Comparison of ENCODE assay signal across 1 cellular context in the genomic region with DNA sequence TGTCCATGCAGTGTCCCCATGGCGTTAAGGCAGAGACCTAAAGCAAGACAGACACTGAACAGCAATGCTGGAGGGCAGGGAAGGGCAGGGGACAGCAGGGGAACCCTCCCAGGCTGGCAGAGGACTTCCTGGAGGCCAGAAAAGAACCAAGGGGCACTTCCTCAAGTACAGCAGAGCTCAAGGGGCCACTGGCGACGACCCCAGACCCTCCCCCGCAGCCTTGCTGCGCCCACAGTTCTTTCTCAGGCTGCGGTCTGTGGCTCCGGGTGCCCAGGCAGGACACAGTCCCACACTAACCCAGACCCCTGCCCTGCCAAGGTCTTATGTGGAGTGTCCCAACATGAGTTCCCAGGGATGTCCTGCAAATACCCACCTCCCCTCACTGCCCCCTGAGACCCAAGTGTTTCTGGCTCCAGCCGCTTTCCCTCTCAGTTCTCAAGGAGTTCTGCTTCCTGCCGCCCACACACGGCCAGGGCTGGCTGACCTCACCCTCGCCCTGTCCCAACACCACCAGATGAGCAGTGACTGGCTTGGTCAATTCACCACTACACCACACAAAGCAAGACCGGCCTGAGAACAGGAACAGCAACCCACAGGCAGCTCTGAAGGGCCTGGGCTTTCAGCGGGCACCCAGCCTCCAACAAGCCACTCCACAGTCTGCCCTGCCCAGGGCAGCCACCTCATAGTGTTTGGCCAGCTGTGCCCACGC.
TF ChIP-seq lines count a peak whose summit lies in the region.

No MANE protein-coding gene starts in this region.

TF ChIP-seq in GM12878, 131 proteins besides CTCF, POLR2A, EP300 and RAD21:
- TF ChIP-seq RUNX3 (IDR thresholded peaks at IDR 0.05; ENCODE audit: low read length) (peak; percentile 50; the same call in 1 of the 2 replicates), TARDBP (IDR thresholded peaks at IDR 0.05; ENCODE audit: borderline replicate concordance) (no peak), TAF1 (IDR thresholded peaks at IDR 0.05; ENCODE audit: borderline replicate concordance, low read depth, low read length) (0 out of 2 replicates have a peak, but pooled peaks have one; percentile 19), NR2F1 (conservative IDR thresholded peaks at IDR 0.05) (0 out of 2 replicates have a peak, but pooled peaks have one; percentile 18), MXI1 (IDR thresholded peaks at IDR 0.05; ENCODE audit: low read depth, low read length) (no peak), DPF2 (IDR thresholded peaks at IDR 0.05) (peak; percentile 40; the same call in 1 of the 2 replicates), ZNF217 (IDR thresholded peaks at IDR 0.05) (no peak), KLF5 (IDR thresholded peaks at IDR 0.05; ENCODE audit: partially characterized antibody) (no peak), ZBED1 (IDR thresholded peaks at IDR 0.05; ENCODE audit: borderline replicate concordance) (no peak), POLR2AphosphoS5 (IDR thresholded peaks at IDR 0.05; ENCODE audit: low read length) (peak; percentile 49; the same call in 1 of the 2 replicates), CREB1 (IDR thresholded peaks at IDR 0.05; ENCODE audit: low read depth) (no peak), RELA (IDR thresholded peaks at IDR 0.05; ENCODE audit: borderline replicate concordance, partially characterized antibody) (no peak), SPI1 (IDR thresholded peaks at IDR 0.05; ENCODE audit: borderline replicate concordance, insufficient read depth, low read depth, low read length) (peak; percentile 47; the same call in 1 of the 2 replicates), PAX8 (IDR thresholded peaks at IDR 0.05) (no peak), PAX5 (IDR thresholded peaks at IDR 0.05; ENCODE audit: borderline replicate concordance, low read depth, low read length) (0 out of 2 replicates have a peak, but pooled peaks have one; percentile 9), FOXM1 (IDR thresholded peaks at IDR 0.05; ENCODE audit: low read depth, low read length) (no peak), IKZF2 (IDR thresholded peaks at IDR 0.05) (peak; percentile 25 to 40; a peak in 3 of 4 replicates), MEF2A (IDR thresholded peaks at IDR 0.05; ENCODE audit: insufficient read depth, low read depth, low read length) (no peak), BACH1 (IDR thresholded peaks at IDR 0.05; ENCODE audit: borderline replicate concordance) (no peak), YBX1 (IDR thresholded peaks at IDR 0.05) (no peak), CHD4 (IDR thresholded peaks at IDR 0.05) (no peak), HCFC1 (IDR thresholded peaks at IDR 0.05; ENCODE audit: low read length) (no peak), CBX5 (IDR thresholded peaks at IDR 0.05; ENCODE audit: low read depth) (no peak), IKZF1 (conservative IDR thresholded peaks at IDR 0.05) (peak; percentile 63; the same call in 1 of the 2 replicates), FOS (IDR thresholded peaks at IDR 0.05; ENCODE audit: borderline replicate concordance, extremely low read depth, insufficient read length) (no peak), ZNF207 (IDR thresholded peaks at IDR 0.05; ENCODE audit: borderline replicate concordance) (no peak), SMC3 (IDR thresholded peaks at IDR 0.05; ENCODE audit: borderline replicate concordance, low read length) (no peak; the same call in 1 of the 2 replicates), SP1 (IDR thresholded peaks at IDR 0.05; ENCODE audit: low read depth, low read length) (no peak), NFXL1 (IDR thresholded peaks at IDR 0.05; ENCODE audit: borderline replicate concordance) (no peak), FOXK2 (IDR thresholded peaks at IDR 0.05) (no peak), TCF12 (IDR thresholded peaks at IDR 0.05; ENCODE audit: low read depth, low read length) (no peak), JUND (IDR thresholded peaks at IDR 0.05; ENCODE audit: low read depth, low read length) (no peak), EGR1 (IDR thresholded peaks at IDR 0.05; ENCODE audit: borderline replicate concordance in 1 of 2, low read depth in 2 of 2, low read length in 2 of 2) (peak in 1 of 2 experiments; percentile 53; a peak in 1 of 3 replicates)
- TF ChIP-seq, protein P1, sequence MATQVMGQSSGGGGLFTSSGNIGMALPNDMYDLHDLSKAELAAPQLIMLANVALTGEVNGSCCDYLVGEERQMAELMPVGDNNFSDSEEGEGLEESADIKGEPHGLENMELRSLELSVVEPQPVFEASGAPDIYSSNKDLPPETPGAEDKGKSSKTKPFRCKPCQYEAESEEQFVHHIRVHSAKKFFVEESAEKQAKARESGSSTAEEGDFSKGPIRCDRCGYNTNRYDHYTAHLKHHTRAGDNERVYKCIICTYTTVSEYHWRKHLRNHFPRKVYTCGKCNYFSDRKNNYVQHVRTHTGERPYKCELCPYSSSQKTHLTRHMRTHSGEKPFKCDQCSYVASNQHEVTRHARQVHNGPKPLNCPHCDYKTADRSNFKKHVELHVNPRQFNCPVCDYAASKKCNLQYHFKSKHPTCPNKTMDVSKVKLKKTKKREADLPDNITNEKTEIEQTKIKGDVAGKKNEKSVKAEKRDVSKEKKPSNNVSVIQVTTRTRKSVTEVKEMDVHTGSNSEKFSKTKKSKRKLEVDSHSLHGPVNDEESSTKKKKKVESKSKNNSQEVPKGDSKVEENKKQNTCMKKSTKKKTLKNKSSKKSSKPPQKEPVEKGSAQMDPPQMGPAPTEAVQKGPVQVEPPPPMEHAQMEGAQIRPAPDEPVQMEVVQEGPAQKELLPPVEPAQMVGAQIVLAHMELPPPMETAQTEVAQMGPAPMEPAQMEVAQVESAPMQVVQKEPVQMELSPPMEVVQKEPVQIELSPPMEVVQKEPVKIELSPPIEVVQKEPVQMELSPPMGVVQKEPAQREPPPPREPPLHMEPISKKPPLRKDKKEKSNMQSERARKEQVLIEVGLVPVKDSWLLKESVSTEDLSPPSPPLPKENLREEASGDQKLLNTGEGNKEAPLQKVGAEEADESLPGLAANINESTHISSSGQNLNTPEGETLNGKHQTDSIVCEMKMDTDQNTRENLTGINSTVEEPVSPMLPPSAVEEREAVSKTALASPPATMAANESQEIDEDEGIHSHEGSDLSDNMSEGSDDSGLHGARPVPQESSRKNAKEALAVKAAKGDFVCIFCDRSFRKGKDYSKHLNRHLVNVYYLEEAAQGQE (IDR thresholded peaks at IDR 0.05; ENCODE audit: low read depth, low read length), result no peak
- TF ChIP-seq, protein P2, sequence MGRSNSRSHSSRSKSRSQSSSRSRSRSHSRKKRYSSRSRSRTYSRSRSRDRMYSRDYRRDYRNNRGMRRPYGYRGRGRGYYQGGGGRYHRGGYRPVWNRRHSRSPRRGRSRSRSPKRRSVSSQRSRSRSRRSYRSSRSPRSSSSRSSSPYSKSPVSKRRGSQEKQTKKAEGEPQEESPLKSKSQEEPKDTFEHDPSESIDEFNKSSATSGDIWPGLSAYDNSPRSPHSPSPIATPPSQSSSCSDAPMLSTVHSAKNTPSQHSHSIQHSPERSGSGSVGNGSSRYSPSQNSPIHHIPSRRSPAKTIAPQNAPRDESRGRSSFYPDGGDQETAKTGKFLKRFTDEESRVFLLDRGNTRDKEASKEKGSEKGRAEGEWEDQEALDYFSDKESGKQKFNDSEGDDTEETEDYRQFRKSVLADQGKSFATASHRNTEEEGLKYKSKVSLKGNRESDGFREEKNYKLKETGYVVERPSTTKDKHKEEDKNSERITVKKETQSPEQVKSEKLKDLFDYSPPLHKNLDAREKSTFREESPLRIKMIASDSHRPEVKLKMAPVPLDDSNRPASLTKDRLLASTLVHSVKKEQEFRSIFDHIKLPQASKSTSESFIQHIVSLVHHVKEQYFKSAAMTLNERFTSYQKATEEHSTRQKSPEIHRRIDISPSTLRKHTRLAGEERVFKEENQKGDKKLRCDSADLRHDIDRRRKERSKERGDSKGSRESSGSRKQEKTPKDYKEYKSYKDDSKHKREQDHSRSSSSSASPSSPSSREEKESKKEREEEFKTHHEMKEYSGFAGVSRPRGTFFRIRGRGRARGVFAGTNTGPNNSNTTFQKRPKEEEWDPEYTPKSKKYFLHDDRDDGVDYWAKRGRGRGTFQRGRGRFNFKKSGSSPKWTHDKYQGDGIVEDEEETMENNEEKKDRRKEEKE (IDR thresholded peaks at IDR 0.05), result no peak
- TF ChIP-seq, protein P3, sequence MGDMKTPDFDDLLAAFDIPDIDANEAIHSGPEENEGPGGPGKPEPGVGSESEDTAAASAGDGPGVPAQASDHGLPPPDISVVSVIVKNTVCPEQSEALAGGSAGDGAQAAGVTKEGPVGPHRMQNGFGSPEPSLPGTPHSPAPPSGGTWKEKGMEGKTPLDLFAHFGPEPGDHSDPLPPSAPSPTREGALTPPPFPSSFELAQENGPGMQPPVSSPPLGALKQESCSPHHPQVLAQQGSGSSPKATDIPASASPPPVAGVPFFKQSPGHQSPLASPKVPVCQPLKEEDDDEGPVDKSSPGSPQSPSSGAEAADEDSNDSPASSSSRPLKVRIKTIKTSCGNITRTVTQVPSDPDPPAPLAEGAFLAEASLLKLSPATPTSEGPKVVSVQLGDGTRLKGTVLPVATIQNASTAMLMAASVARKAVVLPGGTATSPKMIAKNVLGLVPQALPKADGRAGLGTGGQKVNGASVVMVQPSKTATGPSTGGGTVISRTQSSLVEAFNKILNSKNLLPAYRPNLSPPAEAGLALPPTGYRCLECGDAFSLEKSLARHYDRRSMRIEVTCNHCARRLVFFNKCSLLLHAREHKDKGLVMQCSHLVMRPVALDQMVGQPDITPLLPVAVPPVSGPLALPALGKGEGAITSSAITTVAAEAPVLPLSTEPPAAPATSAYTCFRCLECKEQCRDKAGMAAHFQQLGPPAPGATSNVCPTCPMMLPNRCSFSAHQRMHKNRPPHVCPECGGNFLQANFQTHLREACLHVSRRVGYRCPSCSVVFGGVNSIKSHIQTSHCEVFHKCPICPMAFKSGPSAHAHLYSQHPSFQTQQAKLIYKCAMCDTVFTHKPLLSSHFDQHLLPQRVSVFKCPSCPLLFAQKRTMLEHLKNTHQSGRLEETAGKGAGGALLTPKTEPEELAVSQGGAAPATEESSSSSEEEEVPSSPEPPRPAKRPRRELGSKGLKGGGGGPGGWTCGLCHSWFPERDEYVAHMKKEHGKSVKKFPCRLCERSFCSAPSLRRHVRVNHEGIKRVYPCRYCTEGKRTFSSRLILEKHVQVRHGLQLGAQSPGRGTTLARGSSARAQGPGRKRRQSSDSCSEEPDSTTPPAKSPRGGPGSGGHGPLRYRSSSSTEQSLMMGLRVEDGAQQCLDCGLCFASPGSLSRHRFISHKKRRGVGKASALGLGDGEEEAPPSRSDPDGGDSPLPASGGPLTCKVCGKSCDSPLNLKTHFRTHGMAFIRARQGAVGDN (IDR thresholded peaks at IDR 0.05), result peak; percentile 44; the same call in 1 of the 2 replicates
TF ChIP-seq in GM12878: peak in this region for 11.
